Comparison of ENCODE assay signal across 9 cellular contexts in the genomic region with DNA sequence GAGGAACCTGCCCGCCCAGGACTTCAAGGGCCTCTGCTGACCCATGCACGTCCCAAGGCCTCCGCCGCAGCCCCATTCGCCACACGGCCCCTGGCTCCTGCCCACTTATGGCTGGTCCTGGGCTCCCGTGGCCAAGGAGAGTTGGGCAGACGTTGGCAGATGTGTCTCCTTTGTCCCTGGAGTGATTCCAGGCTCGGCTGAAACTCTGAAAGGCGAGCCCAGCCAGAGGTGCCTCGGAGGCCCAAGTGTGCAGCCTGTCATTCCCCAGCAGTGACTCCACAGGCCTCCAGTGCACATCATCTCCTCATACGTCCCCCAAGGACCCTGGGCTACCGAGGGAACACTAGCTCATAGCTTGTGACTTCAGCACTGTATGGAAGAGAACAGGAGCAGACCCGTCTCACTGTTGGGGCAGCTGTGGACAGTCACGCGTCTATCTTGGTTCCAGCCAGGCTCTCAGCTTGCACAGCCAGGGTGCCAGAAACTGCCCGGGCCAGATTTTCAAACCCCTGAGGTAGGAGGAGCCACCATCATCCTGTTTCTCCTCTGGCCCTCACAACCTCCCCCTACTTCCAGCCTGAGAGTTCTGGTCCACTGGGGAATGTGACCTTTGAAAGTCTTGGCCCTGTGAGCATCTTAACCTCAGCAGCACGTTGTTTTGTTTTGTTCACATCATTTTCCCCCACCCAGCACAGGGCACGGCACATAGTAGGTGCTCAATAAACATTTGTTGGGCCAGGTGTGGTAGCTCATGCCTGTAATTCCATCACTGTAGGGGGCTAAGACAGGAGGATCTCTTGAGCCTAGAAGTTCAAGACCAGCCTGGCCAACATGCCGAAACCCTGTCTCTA. TPM values are rescaled to one million over a fixed set of nuclear protein-coding genes. Genes with fewer than 3 reads are reported as not detected.
DNase-seq lines count a peak whose midpoint lies in the region; ATAC-seq and TF ChIP-seq lines count a peak whose summit lies in the region.
"Had no signal": no experiment of that assay in that cellular context is flagged by ENCODE, and none has a peak within 500 bp of the region (broad histone marks: within the 10 kb centered on the region; RNA-seq: fewer than 3 reads in every experiment).

No MANE protein-coding gene starts in this region.

- 28 to 34% methylated on average over 20 of the region's 20 CpGs for whole genome bisulfite sequencing in heart right ventricle, 2 donors

- H3K4me3 Mint-ChIP-seq in activated T-cell treated with anti-CD3 and anti-CD28 coated beads, Interleukin-2, amount 50 U/mL, for 72 hours, result no peak overlapping the region

- no peaks in the 10 kb centered on the region for H3K36me3 Mint-ChIP-seq in activated T-cell treated with anti-CD3 and anti-CD28 coated beads, Interleukin-2, amount 50 U/mL, for 72 hours (ENCODE audit: insufficient read depth in 2 of 2)

- peaks cover 30% of the 10 kb centered on the region for H3K4me1 Mint-ChIP-seq in activated T-cell treated with anti-CD3 and anti-CD28 coated beads, Interleukin-2, amount 50 U/mL, for 72 hours (ENCODE audit: low read depth)

- no peaks in the 10 kb centered on the region for H3K27me3 Mint-ChIP-seq in activated T-cell treated with anti-CD3 and anti-CD28 coated beads, Interleukin-2, amount 50 U/mL, for 72 hours (ENCODE audit: low read depth)

- H3K27ac ChIP-seq in heart right ventricle, result peak overlapping the region; percentile 86 to 98 (median 95)

- intact Hi-C loops in heart right ventricle (cut with DNase I), result loop anchor here in 5 of 10 donors (5.0 to 10.0 kb wide), 4 partner anchors 45 to 60 kb away; a partner anchor contains a TSS

- H3K9me3 Mint-ChIP-seq in activated T-cell treated with anti-CD3 and anti-CD28 coated beads, Interleukin-2, amount 50 U/mL, for 72 hours, result no peaks in the 10 kb centered on the region

- no peaks in the 10 kb centered on the region for H3K27me3 ChIP-seq in heart right ventricle

- peaks cover 20 to 72% (median 45%) of the 10 kb centered on the region in 9 donors for H3K4me1 ChIP-seq in heart right ventricle

- H3K4me3 ChIP-seq in heart right ventricle (peak overlapping the region in 9 of 10 donors; percentile 1 to 44 (median 38)), skeletal muscle cell (ENCODE audit: low read depth, low read length) (no peak overlapping the region)
- H3K4me3 ChIP-seq: GM12878 had no signal

- TF ChIP-seq CTCF in heart right ventricle (IDR thresholded peaks at IDR 0.05), result no peak

- DNase-seq in EH (ENCODE audit: low read depth), result peak; percentile 63
- peak; percentile 52 to 60 for DNase-seq in heart right ventricle
- DNase-seq in skeletal muscle cell (ENCODE audit: low read depth), result peak; percentile 48
- DNase-seq in NCI-H1436 treated with DMSO at 0.1 percent for 48 hours (lab: John Stamatoyannopoulos, UW), result no peak
- no peak for DNase-seq in activated T-cell treated with anti-CD3 and anti-CD28 coated beads, Interleukin-2, amount 50 U/mL, for 72 hours

- no peaks in the 10 kb centered on the region for H3K9me3 ChIP-seq in heart right ventricle

- no peaks in the 10 kb centered on the region for H3K36me3 ChIP-seq in heart right ventricle

- H3K27ac Mint-ChIP-seq in activated T-cell treated with anti-CD3 and anti-CD28 coated beads, Interleukin-2, amount 50 U/mL, for 72 hours, result no peak overlapping the region

- ATAC-seq in SK-N-SH treated with all-trans-retinoic acid at 6 μM for 48 hours (peak; percentile 4), heart right ventricle (peak; percentile 42 to 86 (median 60)), GM21515 (IDR thresholded peaks at IDR 0.05; ENCODE audit: unreplicated experiment) (no peak), HG02623 (IDR thresholded peaks at IDR 0.05; ENCODE audit: unreplicated experiment) (no peak)
- no peak for ATAC-seq in activated T-cell treated with anti-CD3 and anti-CD28 coated beads, Interleukin-2, amount 50 U/mL, for 72 hours (replicated peaks in 1 of 2)

TF ChIP-seq in SK-N-SH treated with all-trans-retinoic acid at 6 μM for 48 hours, 23 proteins besides CTCF, POLR2A, EP300 and RAD21:
- TF ChIP-seq TOX (CRISPR knock-in tag; IDR thresholded peaks at IDR 0.05; ENCODE audit: borderline replicate concordance) (no peak), TCF4 (CRISPR knock-in tag; IDR thresholded peaks at IDR 0.05; ENCODE audit: borderline replicate concordance) (no peak), OSR1 (CRISPR knock-in tag; IDR thresholded peaks at IDR 0.05) (no peak), CSDC2 (CRISPR knock-in tag; IDR thresholded peaks at IDR 0.05) (no peak), BACH2 (CRISPR knock-in tag; IDR thresholded peaks at IDR 0.05; ENCODE audit: borderline replicate concordance) (no peak), ZFP30 (CRISPR knock-in tag; IDR thresholded peaks at IDR 0.05) (no peak), ZNF70 (CRISPR knock-in tag; IDR thresholded peaks at IDR 0.05) (no peak), ARNTL (CRISPR knock-in tag; IDR thresholded peaks at IDR 0.05; ENCODE audit: borderline replicate concordance, low read depth) (no peak), ZNF565 (CRISPR knock-in tag; conservative IDR thresholded peaks at IDR 0.05; ENCODE audit: low read depth) (no peak), ZC3H10 (CRISPR knock-in tag; IDR thresholded peaks at IDR 0.05) (no peak), GLIS3 (CRISPR knock-in tag; IDR thresholded peaks at IDR 0.05) (no peak), ZNF8 (CRISPR knock-in tag; IDR thresholded peaks at IDR 0.05) (no peak), RARB (CRISPR knock-in tag; IDR thresholded peaks at IDR 0.05) (no peak)
- TF ChIP-seq, protein P1, sequence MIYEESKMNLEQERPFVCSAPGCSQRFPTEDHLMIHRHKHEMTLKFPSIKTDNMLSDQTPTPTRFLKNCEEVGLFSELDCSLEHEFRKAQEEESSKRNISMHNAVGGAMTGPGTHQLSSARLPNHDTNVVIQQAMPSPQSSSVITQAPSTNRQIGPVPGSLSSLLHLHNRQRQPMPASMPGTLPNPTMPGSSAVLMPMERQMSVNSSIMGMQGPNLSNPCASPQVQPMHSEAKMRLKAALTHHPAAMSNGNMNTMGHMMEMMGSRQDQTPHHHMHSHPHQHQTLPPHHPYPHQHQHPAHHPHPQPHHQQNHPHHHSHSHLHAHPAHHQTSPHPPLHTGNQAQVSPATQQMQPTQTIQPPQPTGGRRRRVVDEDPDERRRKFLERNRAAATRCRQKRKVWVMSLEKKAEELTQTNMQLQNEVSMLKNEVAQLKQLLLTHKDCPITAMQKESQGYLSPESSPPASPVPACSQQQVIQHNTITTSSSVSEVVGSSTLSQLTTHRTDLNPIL (CRISPR knock-in tag; IDR thresholded peaks at IDR 0.05; ENCODE audit: low read depth), result no peak
- TF ChIP-seq, protein P2, sequence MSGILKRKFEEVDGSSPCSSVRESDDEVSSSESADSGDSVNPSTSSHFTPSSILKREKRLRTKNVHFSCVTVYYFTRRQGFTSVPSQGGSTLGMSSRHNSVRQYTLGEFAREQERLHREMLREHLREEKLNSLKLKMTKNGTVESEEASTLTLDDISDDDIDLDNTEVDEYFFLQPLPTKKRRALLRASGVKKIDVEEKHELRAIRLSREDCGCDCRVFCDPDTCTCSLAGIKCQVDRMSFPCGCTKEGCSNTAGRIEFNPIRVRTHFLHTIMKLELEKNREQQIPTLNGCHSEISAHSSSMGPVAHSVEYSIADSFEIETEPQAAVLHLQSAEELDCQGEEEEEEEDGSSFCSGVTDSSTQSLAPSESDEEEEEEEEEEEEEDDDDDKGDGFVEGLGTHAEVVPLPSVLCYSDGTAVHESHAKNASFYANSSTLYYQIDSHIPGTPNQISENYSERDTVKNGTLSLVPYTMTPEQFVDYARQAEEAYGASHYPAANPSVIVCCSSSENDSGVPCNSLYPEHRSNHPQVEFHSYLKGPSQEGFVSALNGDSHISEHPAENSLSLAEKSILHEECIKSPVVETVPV (CRISPR knock-in tag; IDR thresholded peaks at IDR 0.05), result no peak
- TF ChIP-seq, protein P3, sequence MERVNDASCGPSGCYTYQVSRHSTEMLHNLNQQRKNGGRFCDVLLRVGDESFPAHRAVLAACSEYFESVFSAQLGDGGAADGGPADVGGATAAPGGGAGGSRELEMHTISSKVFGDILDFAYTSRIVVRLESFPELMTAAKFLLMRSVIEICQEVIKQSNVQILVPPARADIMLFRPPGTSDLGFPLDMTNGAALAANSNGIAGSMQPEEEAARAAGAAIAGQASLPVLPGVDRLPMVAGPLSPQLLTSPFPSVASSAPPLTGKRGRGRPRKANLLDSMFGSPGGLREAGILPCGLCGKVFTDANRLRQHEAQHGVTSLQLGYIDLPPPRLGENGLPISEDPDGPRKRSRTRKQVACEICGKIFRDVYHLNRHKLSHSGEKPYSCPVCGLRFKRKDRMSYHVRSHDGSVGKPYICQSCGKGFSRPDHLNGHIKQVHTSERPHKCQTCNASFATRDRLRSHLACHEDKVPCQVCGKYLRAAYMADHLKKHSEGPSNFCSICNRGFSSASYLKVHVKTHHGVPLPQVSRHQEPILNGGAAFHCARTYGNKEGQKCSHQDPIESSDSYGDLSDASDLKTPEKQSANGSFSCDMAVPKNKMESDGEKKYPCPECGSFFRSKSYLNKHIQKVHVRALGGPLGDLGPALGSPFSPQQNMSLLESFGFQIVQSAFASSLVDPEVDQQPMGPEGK (CRISPR knock-in tag; IDR thresholded peaks at IDR 0.05; ENCODE audit: borderline replicate concordance), result no peak
TF ChIP-seq in SK-N-SH treated with all-trans-retinoic acid at 6 μM for 48 hours: peak in this region for 0.

RNA-seq across cellular contexts. Expression of a gene that starts 50.2 kb away (rescaled TPM):
- 100 to 1,000 TPM; 150 to 228 (median 166) TPM for total RNA-seq in heart right ventricle
- polyA plus RNA-seq in heart right ventricle, result 100 to 1,000 TPM in 1 of 2 donors, 10 to 100 TPM in 1; 92.3 to 233 TPM
- 100 to 1,000 TPM; 325 to 349 TPM for total RNA-seq in activated T-cell treated with anti-CD3 and anti-CD28 coated beads, Interleukin-2, amount 50 U/mL, for 72 hours

Comparison
In these comparisons a context has a peak if more than half of its experiments do, and no peak if none do; other contexts are left out.
1. DNase-seq: peak in EH (single experiment), heart right ventricle (2 of 2) and skeletal muscle cell (single experiment); none in NCI-H1436 treated with DMSO at 0.1 percent for 48 hours (single experiment) and activated T-cell treated with anti-CD3 and anti-CD28 coated beads, Interleukin-2, amount 50 U/mL, for 72 hours (0 of 2).
2. ATAC-seq: peak in SK-N-SH treated with all-trans-retinoic acid at 6 μM for 48 hours (single experiment) and heart right ventricle (8 of 8); none in GM21515 (single experiment), HG02623 (single experiment) and activated T-cell treated with anti-CD3 and anti-CD28 coated beads, Interleukin-2, amount 50 U/mL, for 72 hours (0 of 2).